ENCODE assay signal across 24 cellular contexts in genomic region chr14:43754838-43755237, GRCh38.
"Had no signal": no experiment of that assay in that cellular context is flagged by ENCODE, and none has a peak within 500 bp of the region (broad histone marks: within the 10 kb centered on the region; RNA-seq: fewer than 3 reads in every experiment).

No MANE protein-coding gene starts in this region.

- H3K4me3 ChIP-seq: breast epithelium, colonic mucosa, gastroesophageal sphincter, pancreas, thyroid gland had no signal

- H3K27me3 Mint-ChIP-seq: activated naive CD8-positive, alpha-beta T cell treated with anti-CD3 and anti-CD28 coated beads for 36 hours; natural killer cell treated with Interleukin-12 subunit alpha and Interleukin-12 subunit beta and Interleukin-15 and Interleukin-18, amount 100 ng/mL, for 72 hours; stimulated activated naive CD8-positive, alpha-beta T cell treated with anti-CD3 and anti-CD28 coated beads, Interleukin-15, Interleukin-2, amounts not matched to agents 100 ng/mL and 50 ng/mL, for 24 hours; T-cell had no signal

- H3K27ac Mint-ChIP-seq: activated naive CD8-positive, alpha-beta T cell treated with anti-CD3 and anti-CD28 coated beads for 36 hours; natural killer cell treated with Interleukin-12 subunit alpha and Interleukin-12 subunit beta and Interleukin-15 and Interleukin-18, amount 100 ng/mL, for 72 hours; stimulated activated naive CD8-positive, alpha-beta T cell treated with anti-CD3 and anti-CD28 coated beads, Interleukin-15, Interleukin-2, amounts not matched to agents 100 ng/mL and 50 ng/mL, for 24 hours; T-cell; T-helper 2 cell treated with Interferon-gamma antibody and Interleukin-4, amounts not matched to agents 5 μg/mL and 100 μg/mL, for 36 hours had no signal

- H3K9me3 ChIP-seq: colonic mucosa, gastroesophageal sphincter, pancreas, thyroid gland had no signal

- FAIRE-seq: astrocyte, islet of Langerhans, pancreas had no signal

- H3K4me1 Mint-ChIP-seq: activated naive CD8-positive, alpha-beta T cell treated with anti-CD3 and anti-CD28 coated beads for 36 hours; T-cell had no signal

- H3K36me3 ChIP-seq: breast epithelium, colonic mucosa, gastroesophageal sphincter, pancreas, thyroid gland had no signal

- ATAC-seq: gastroesophageal sphincter; left cardiac atrium; natural killer cell treated with Interleukin-12 subunit alpha and Interleukin-12 subunit beta and Interleukin-15 and Interleukin-18, amount 100 ng/mL, for 72 hours; pancreas; right cardiac atrium; T-cell had no signal

- H3K4me3 Mint-ChIP-seq: activated naive CD8-positive, alpha-beta T cell treated with anti-CD3 and anti-CD28 coated beads for 36 hours; natural killer cell treated with Interleukin-12 subunit alpha and Interleukin-12 subunit beta and Interleukin-15 and Interleukin-18, amount 100 ng/mL, for 72 hours; stimulated activated naive CD8-positive, alpha-beta T cell treated with anti-CD3 and anti-CD28 coated beads, Interleukin-15, Interleukin-2, amounts not matched to agents 100 ng/mL and 50 ng/mL, for 24 hours; T-cell; T-helper 2 cell treated with Interferon-gamma antibody and Interleukin-4, amounts not matched to agents 5 μg/mL and 100 μg/mL, for 36 hours had no signal

- DNase-seq: activated CD4-positive, alpha-beta T cell treated with anti-CD3 and anti-CD28 coated beads for 1 hour; activated CD8-positive, alpha-beta memory T cell treated with anti-CD3 and anti-CD28 coated beads for 24 hours; activated CD8-positive, alpha-beta memory T cell treated with anti-CD3 and anti-CD28 coated beads, Interleukin-2, amount 50 U/mL, for 4 hours; activated naive CD4-positive, alpha-beta T cell treated with Interleukin-2 at 50 U/mL for 16 hours; activated naive CD8-positive, alpha-beta T cell treated with anti-CD3 and anti-CD28 coated beads for 36 hours; activated T-cell treated with anti-CD3 and anti-CD28 coated beads, Interleukin-2, amount 50 U/mL, for 48 hours; colonic mucosa; head of caudate nucleus; left cardiac atrium; pancreas; right cardiac atrium; stimulated activated CD4-positive, alpha-beta T cell treated with anti-CD3 and anti-CD28 coated beads, Interleukin-12 subunit alpha, Interleukin-12 subunit beta, amount 100 ng/mL, for 4 hours; substantia nigra; T-cell; thyroid gland had no signal

- H3K4me1 ChIP-seq: breast epithelium, colonic mucosa, gastroesophageal sphincter, pancreas, thyroid gland had no signal

- H3K27me3 ChIP-seq: breast epithelium, colonic mucosa, gastroesophageal sphincter, pancreas, thyroid gland had no signal

- H3K36me3 Mint-ChIP-seq: activated naive CD8-positive, alpha-beta T cell treated with anti-CD3 and anti-CD28 coated beads for 36 hours; natural killer cell treated with Interleukin-12 subunit alpha and Interleukin-12 subunit beta and Interleukin-15 and Interleukin-18, amount 100 ng/mL, for 72 hours; T-cell had no signal

- H3K27ac ChIP-seq: breast epithelium, colonic mucosa, epithelial cell of prostate, gastroesophageal sphincter, pancreas, thyroid gland, VCaP had no signal
